ENCODE assay signal across 1 cellular context in genomic region chrX:5726246-5726645, GRCh38.
TF ChIP-seq lines count a peak whose summit lies in the region.

No MANE protein-coding gene starts in this region.

TF ChIP-seq in HepG2, 621 proteins besides CTCF, POLR2A, EP300 and RAD21:
- TF ChIP-seq ZNF7 (CRISPR knock-in tag; IDR thresholded peaks at IDR 0.05) (no peak), ZMYM3 (CRISPR knock-in tag; IDR thresholded peaks at IDR 0.05) (no peak), LBX2 (CRISPR knock-in tag; IDR thresholded peaks at IDR 0.05; ENCODE audit: borderline replicate concordance) (no peak)
